21 cellular contexts compared by ENCODE assay signal in genomic region chr6:8558953-8559352, GRCh38.
DNase-seq lines count a peak whose midpoint lies in the region; ATAC-seq, FAIRE-seq and TF ChIP-seq lines count a peak whose summit lies in the region.
"Had no signal": no experiment of that assay in that cellular context is flagged by ENCODE, and none has a peak within 500 bp of the region (broad histone marks: within the 10 kb centered on the region; RNA-seq: fewer than 3 reads in every experiment).

No MANE protein-coding gene starts in this region.

- H3K27me3 ChIP-seq in keratinocyte (ENCODE audit: control insufficient read depth, extremely low read depth, insufficient read depth, low read length) (no peaks in the 10 kb centered on the region), suprapubic skin (no peaks in the 10 kb centered on the region)

- H3K9me3 ChIP-seq in keratinocyte (ENCODE audit: control insufficient read depth, low read depth, low read length): no peaks in the 10 kb centered on the region
- H3K9me3 ChIP-seq in suprapubic skin: no peaks in the 10 kb centered on the region
- H3K9me3 ChIP-seq: A549 had no signal

- H3K27ac ChIP-seq in C4-2B (peak overlapping the region; percentile 71; the same call in 1 of the 2 replicates), keratinocyte (ENCODE audit: control insufficient read depth, insufficient read depth, low read length) (no peak overlapping the region), suprapubic skin (no peak overlapping the region)
- H3K27ac ChIP-seq: 22Rv1, A549 had no signal

- H3K79me2 ChIP-seq in keratinocyte (ENCODE audit: control insufficient read depth, insufficient read depth, low read length): no peaks in the 10 kb centered on the region

- H3K9ac ChIP-seq in keratinocyte (ENCODE audit: control insufficient read depth, extremely low read depth, insufficient read depth, low read length): no peak overlapping the region

- no peak for ATAC-seq in GM18909 (IDR thresholded peaks at IDR 0.05; ENCODE audit: poor library complexity, unreplicated experiment)
- ATAC-seq in GM18868 (IDR thresholded peaks at IDR 0.05; ENCODE audit: unreplicated experiment): no peak
- ATAC-seq in GM21390 (IDR thresholded peaks at IDR 0.05; ENCODE audit: unreplicated experiment): no peak
- ATAC-seq: A549, GM12878, HCT116 had no signal

- H3K4me2 ChIP-seq in keratinocyte (ENCODE audit: control insufficient read depth, extremely low read depth, insufficient read depth, low read depth, low read length): no peak overlapping the region
- H3K4me2 ChIP-seq: A549 had no signal

- dilution Hi-C loops in keratinocyte (cut with MboI; ENCODE audit: extremely low pct_ligation_motif_present, low sequenced_read_pairs): no loop called here

- FAIRE-seq in keratinocyte (lab: Jason Lieb, UNC): peak; percentile 34
- FAIRE-seq: A549, GM12878 had no signal

- no peaks in the 10 kb centered on the region for H3K9me1 ChIP-seq in keratinocyte (ENCODE audit: control insufficient read depth, extremely low read depth, insufficient read depth, low read length)

- H3K36me3 ChIP-seq in keratinocyte (ENCODE audit: control insufficient read depth in 2 of 2, extremely low read depth in 1 of 2, insufficient read depth in 2 of 2, low read length in 2 of 2) (no peaks in the 10 kb centered on the region), suprapubic skin (no peaks in the 10 kb centered on the region)

- TF ChIP-seq CTCF in C4-2B (conservative IDR thresholded peaks at IDR 0.05) (no peak), LNCaP clone FGC (IDR thresholded peaks at IDR 0.05; ENCODE audit: control insufficient read depth, extremely low read depth, insufficient read depth) (no peak), keratinocyte (optimal IDR thresholded peaks at IDR 0.05 in 1 of 3, IDR thresholded peaks at IDR 0.05 in 1 of 3, conservative IDR thresholded peaks at IDR 0.05 in 1 of 3; ENCODE audit: extremely low read depth in 1 of 3, insufficient read depth in 2 of 3, low read length in 3 of 3) (no peak), suprapubic skin (IDR thresholded peaks at IDR 0.05) (no peak)

- peaks cover 13% of the 10 kb centered on the region for H3K4me1 ChIP-seq in keratinocyte (ENCODE audit: control insufficient read depth, extremely low read depth, insufficient read depth, low read length)
- H3K4me1 ChIP-seq in suprapubic skin: no peaks in the 10 kb centered on the region

- H4K20me1 ChIP-seq in keratinocyte (ENCODE audit: control insufficient read depth, extremely low read depth, insufficient read depth, low read length): no peaks in the 10 kb centered on the region

- DNase-seq in LNCaP clone FGC (ENCODE audit: low read depth) (peak; percentile 78), NCI-H2029 treated with DMSO at 0.1 percent for 48 hours (lab: John Stamatoyannopoulos, UW) (peak; percentile 55), keratinocyte (ENCODE audit: low read depth, low spot score) (no peak), suprapubic skin (ENCODE audit: low spot score in 2 of 2) (no peak)
- DNase-seq: AML-193; Calu3; CD4-positive, alpha-beta memory T cell; DMS53; DND-41; EL; GOT3; H7; HFFc6 had no signal

- no peak overlapping the region for H2AFZ ChIP-seq in keratinocyte (ENCODE audit: control insufficient read depth, low read length)

- WGBS in suprapubic skin: 43% methylated on average over 4 of the region's 4 CpGs

- no peak for TF ChIP-seq POLR2A in suprapubic skin (IDR thresholded peaks at IDR 0.05)

- no peak for TF ChIP-seq EP300 in suprapubic skin (IDR thresholded peaks at IDR 0.05)

- no peak overlapping the region for H3K4me3 ChIP-seq in LNCaP clone FGC (ENCODE audit: low read depth, low read length)
- no peak overlapping the region for H3K4me3 ChIP-seq in keratinocyte (ENCODE audit: control insufficient read depth in 2 of 3, extremely low read depth in 1 of 3, insufficient read depth in 2 of 3, low read depth in 1 of 3, low read length in 3 of 3)
- no peak overlapping the region for H3K4me3 ChIP-seq in suprapubic skin
- H3K4me3 ChIP-seq: A549, GM12878 had no signal

Comparison
In these comparisons a context has a peak if more than half of its experiments do, and no peak if none do; other contexts are left out.
1. DNase-seq: peak in LNCaP clone FGC (single experiment) and NCI-H2029 treated with DMSO at 0.1 percent for 48 hours (single experiment); none in keratinocyte (single experiment) and suprapubic skin (0 of 2).